10 cellular contexts compared by ENCODE assay signal in genomic region chr3:184317201-184317600, GRCh38. TPM values are rescaled to one million over a fixed set of nuclear protein-coding genes. Genes with fewer than 3 reads are reported as not detected.
DNase-seq lines count a peak whose midpoint lies in the region; ATAC-seq and TF ChIP-seq lines count a peak whose summit lies in the region.
"Had no signal": no experiment of that assay in that cellular context is flagged by ENCODE, and none has a peak within 500 bp of the region (broad histone marks: within the 10 kb centered on the region; RNA-seq: fewer than 3 reads in every experiment).

No MANE protein-coding gene starts in this region.

- CTCF ChIA-PET in activated CD8-positive, alpha-beta T cell treated with anti-CD3 and anti-CD28 coated beads, Interleukin-2, amount 10 ng/mL, durations not matched to agents 7 days and 5 days (lab: Charles Lee): no interaction called here

- no peaks in the 10 kb centered on the region for H3K9me3 Mint-ChIP-seq in activated CD4-positive, alpha-beta T cell treated with anti-CD3 and anti-CD28 coated beads, Interleukin-2, amount 10 ng/mL, durations not matched to agents 24 days and 14 days
- H3K9me3 Mint-ChIP-seq in activated CD8-positive, alpha-beta T cell treated with anti-CD3 and anti-CD28 coated beads, Interleukin-2, amount 10 ng/mL, durations not matched to agents 7 days and 5 days (ENCODE audit: insufficient read depth): no peaks in the 10 kb centered on the region

- no peak for DNase-seq in activated CD4-positive, alpha-beta T cell treated with anti-CD3 and anti-CD28 coated beads, Interleukin-2, amount 10 ng/mL, durations not matched to agents 24 days and 14 days
- no peak for DNase-seq in activated CD4-positive, alpha-beta T cell treated with anti-CD3 and anti-CD28 coated beads, Interleukin-2, amount 50 U/mL, for 4 hours
- no peak for DNase-seq in activated CD8-positive, alpha-beta T cell treated with anti-CD3 and anti-CD28 coated beads, Interleukin-2, amount 10 ng/mL, durations not matched to agents 7 days and 5 days
- no peak for DNase-seq in stomach
- no peak for DNase-seq in AG08396 (ENCODE audit: low spot score)
- DNase-seq: NCI-H524; stimulated activated CD4-positive, alpha-beta T cell treated with anti-CD3 and anti-CD28 coated beads, Interleukin-2, amount 100 ng/mL, for 24 hours had no signal

- H3K4me1 ChIP-seq in gastroesophageal sphincter (peaks cover 3 to 76% (median 51%) of the 10 kb centered on the region in 3 donors), stomach (peaks cover 57 to 75% (median 65%) of the 10 kb centered on the region in 4 donors)

- H3K27ac Mint-ChIP-seq in activated CD4-positive, alpha-beta T cell treated with anti-CD3 and anti-CD28 coated beads, Interleukin-2, amount 10 ng/mL, durations not matched to agents 24 days and 14 days: peak overlapping the region; percentile 66
- peak overlapping the region; percentile 32 for H3K27ac Mint-ChIP-seq in activated CD8-positive, alpha-beta T cell treated with anti-CD3 and anti-CD28 coated beads, Interleukin-2, amount 10 ng/mL, durations not matched to agents 7 days and 5 days

- H3K36me3 Mint-ChIP-seq in activated CD4-positive, alpha-beta T cell treated with anti-CD3 and anti-CD28 coated beads, Interleukin-2, amount 10 ng/mL, durations not matched to agents 24 days and 14 days (ENCODE audit: low read depth): peaks cover 55% of the 10 kb centered on the region
- peaks cover 50% of the 10 kb centered on the region for H3K36me3 Mint-ChIP-seq in activated CD8-positive, alpha-beta T cell treated with anti-CD3 and anti-CD28 coated beads, Interleukin-2, amount 10 ng/mL, durations not matched to agents 7 days and 5 days (ENCODE audit: low read depth)

- H3K27ac ChIP-seq in gastroesophageal sphincter (peak overlapping the region in 3 of 4 donors; percentile 93 to 100 (median 99)), stomach (peak overlapping the region in 4 of 5 donors; percentile 62 to 99 (median 94))

- peaks cover 0 to 41% of the 10 kb centered on the region in 2 donors for H3K36me3 ChIP-seq in gastroesophageal sphincter
- peaks cover 25 to 62% (median 40%) of the 10 kb centered on the region in 4 donors for H3K36me3 ChIP-seq in stomach

- H3K9me3 ChIP-seq in gastroesophageal sphincter (no peaks in the 10 kb centered on the region), stomach (no peaks in the 10 kb centered on the region)

- intact Hi-C loops in activated CD4-positive, alpha-beta T cell treated with anti-CD3 and anti-CD28 coated beads, Interleukin-2, amount 10 ng/mL, durations not matched to agents 24 days and 14 days (cut with micrococcal nuclease): no loop called here
- intact Hi-C loops in stomach (cut with DNase I; ENCODE audit: low total_unique reads): no loop called here

- peak overlapping the region; percentile 89 for H3K4me3 Mint-ChIP-seq in activated CD4-positive, alpha-beta T cell treated with anti-CD3 and anti-CD28 coated beads, Interleukin-2, amount 10 ng/mL, durations not matched to agents 24 days and 14 days
- H3K4me3 Mint-ChIP-seq in activated CD8-positive, alpha-beta T cell treated with anti-CD3 and anti-CD28 coated beads, Interleukin-2, amount 10 ng/mL, durations not matched to agents 7 days and 5 days: no peak overlapping the region

- H3K4me3 ChIP-seq in gastroesophageal sphincter (peak overlapping the region in 1 of 2 donors; percentile 86), stomach (peak overlapping the region; percentile 61 to 79 (median 73))

- H3K4me1 Mint-ChIP-seq in activated CD4-positive, alpha-beta T cell treated with anti-CD3 and anti-CD28 coated beads, Interleukin-2, amount 10 ng/mL, durations not matched to agents 24 days and 14 days: peaks cover 39% of the 10 kb centered on the region
- H3K4me1 Mint-ChIP-seq in activated CD8-positive, alpha-beta T cell treated with anti-CD3 and anti-CD28 coated beads, Interleukin-2, amount 10 ng/mL, durations not matched to agents 7 days and 5 days (ENCODE audit: low read depth): peaks cover 28% of the 10 kb centered on the region

- TF ChIP-seq POLR2A in gastroesophageal sphincter (IDR thresholded peaks at IDR 0.05) (no peak), stomach (IDR thresholded peaks at IDR 0.05) (no peak)

- TF ChIP-seq EP300 in gastroesophageal sphincter (IDR thresholded peaks at IDR 0.05) (no peak), stomach (IDR thresholded peaks at IDR 0.05) (no peak)

- no peak for TF ChIP-seq CTCF in gastroesophageal sphincter (IDR thresholded peaks at IDR 0.05)
- TF ChIP-seq CTCF in stomach (IDR thresholded peaks at IDR 0.05): no peak

- H3K27me3 ChIP-seq in gastroesophageal sphincter: no peaks in the 10 kb centered on the region
- no peaks in the 10 kb centered on the region for H3K27me3 ChIP-seq in stomach

- POLR2A ChIA-PET in activated CD8-positive, alpha-beta T cell treated with anti-CD3 and anti-CD28 coated beads, Interleukin-2, amount 10 ng/mL, durations not matched to agents 7 days and 5 days (lab: Charles Lee): no interaction called here

- no peaks in the 10 kb centered on the region for H3K27me3 Mint-ChIP-seq in activated CD4-positive, alpha-beta T cell treated with anti-CD3 and anti-CD28 coated beads, Interleukin-2, amount 10 ng/mL, durations not matched to agents 24 days and 14 days
- no peaks in the 10 kb centered on the region for H3K27me3 Mint-ChIP-seq in activated CD8-positive, alpha-beta T cell treated with anti-CD3 and anti-CD28 coated beads, Interleukin-2, amount 10 ng/mL, durations not matched to agents 7 days and 5 days (ENCODE audit: low read depth)

- ATAC-seq in activated CD8-positive, alpha-beta T cell treated with anti-CD3 and anti-CD28 coated beads, Interleukin-2, amount 10 ng/mL, durations not matched to agents 7 days and 5 days: no peak
- no peak for ATAC-seq in gastroesophageal sphincter
- no peak for ATAC-seq in GM19324 (IDR thresholded peaks at IDR 0.05; ENCODE audit: low FRiP score, unreplicated experiment)
- no peak for ATAC-seq in HG02981 (IDR thresholded peaks at IDR 0.05; ENCODE audit: unreplicated experiment)

- WGBS in gastroesophageal sphincter (ENCODE audit: low coverage in 1 of 2), 2 donors: 55 to 71% methylated on average over 1 to 5 of the region's 5 CpGs
- 31 to 56% (median 38%) methylated on average over 5 of the region's 5 CpGs for WGBS in stomach, 5 donors

RNA-seq across cellular contexts. Expression of gene EIF4G1, which starts 2.8 kb away (rescaled TPM):
- total RNA-seq in activated CD4-positive, alpha-beta T cell treated with anti-CD3 and anti-CD28 coated beads, Interleukin-2, amount 10 ng/mL, durations not matched to agents 24 days and 14 days: 680 and 700 TPM in 2 replicates
- total RNA-seq in activated CD8-positive, alpha-beta T cell treated with anti-CD3 and anti-CD28 coated beads, Interleukin-2, amount 10 ng/mL, durations not matched to agents 7 days and 5 days: 100 to 1,000 TPM; 339 to 348 TPM
- total RNA-seq in gastroesophageal sphincter (100 to 1,000 TPM; 233 to 431 (median 300) TPM), stomach (100 to 1,000 TPM; 167 to 572 (median 203) TPM)
- 100 to 1,000 TPM in 2 of 3 donors, 10 to 100 TPM in 1; 86.5 to 171 (median 134) TPM for polyA plus RNA-seq in stomach

RNA-seq across cellular contexts. Expression of gene PSMD2, which starts 18.2 kb away (rescaled TPM):
- 280 and 283 TPM in 2 replicates for total RNA-seq in activated CD4-positive, alpha-beta T cell treated with anti-CD3 and anti-CD28 coated beads, Interleukin-2, amount 10 ng/mL, durations not matched to agents 24 days and 14 days
- total RNA-seq in activated CD8-positive, alpha-beta T cell treated with anti-CD3 and anti-CD28 coated beads, Interleukin-2, amount 10 ng/mL, durations not matched to agents 7 days and 5 days: 100 to 1,000 TPM; 207 to 209 TPM
- total RNA-seq in gastroesophageal sphincter (100 to 1,000 TPM; 225 to 365 (median 273) TPM), stomach (100 to 1,000 TPM; 124 to 239 (median 172) TPM)
- 100 to 1,000 TPM in 1 of 3 donors, 10 to 100 TPM in 2; 73.0 to 119 (median 81.7) TPM for polyA plus RNA-seq in stomach

RNA-seq across cellular contexts. Expression of gene FAM131A, which starts 20.2 kb away (rescaled TPM):
- total RNA-seq in activated CD4-positive, alpha-beta T cell treated with anti-CD3 and anti-CD28 coated beads, Interleukin-2, amount 10 ng/mL, durations not matched to agents 24 days and 14 days: 8.6 and 8.7 TPM in 2 replicates
- 1 to 10 TPM; 3.1 to 3.2 TPM for total RNA-seq in activated CD8-positive, alpha-beta T cell treated with anti-CD3 and anti-CD28 coated beads, Interleukin-2, amount 10 ng/mL, durations not matched to agents 7 days and 5 days
- 10 to 100 TPM; 53.9 to 71.4 (median 65.3) TPM for total RNA-seq in gastroesophageal sphincter
- 10 to 100 TPM in 3 of 5 donors, 1 to 10 TPM in 2; 1.8 to 73.2 (median 28.8) TPM for total RNA-seq in stomach
- polyA plus RNA-seq in stomach: 10 to 100 TPM; 10.0 to 13.0 (median 12.5) TPM

RNA-seq across cellular contexts. Expression of gene ECE2, which starts 41.4 kb away (rescaled TPM):
- total RNA-seq in activated CD4-positive, alpha-beta T cell treated with anti-CD3 and anti-CD28 coated beads, Interleukin-2, amount 10 ng/mL, durations not matched to agents 24 days and 14 days: not detected in 2 replicates
- total RNA-seq in activated CD8-positive, alpha-beta T cell treated with anti-CD3 and anti-CD28 coated beads, Interleukin-2, amount 10 ng/mL, durations not matched to agents 7 days and 5 days: not detected
- total RNA-seq in gastroesophageal sphincter (under 1 TPM; 0.12 to 0.67 (median 0.52) TPM), stomach (1 to 10 TPM in 1 of 5 donors, under 1 TPM in 1, not detected in 3; 0.45 to 2.9 TPM)
- polyA plus RNA-seq in stomach: not detected

RNA-seq across cellular contexts. Expression of gene CLCN2, which starts 44.2 kb away (rescaled TPM):
- 8.3 and 8.4 TPM in 2 replicates for total RNA-seq in activated CD4-positive, alpha-beta T cell treated with anti-CD3 and anti-CD28 coated beads, Interleukin-2, amount 10 ng/mL, durations not matched to agents 24 days and 14 days
- 1 to 10 TPM; 4.7 to 4.8 TPM for total RNA-seq in activated CD8-positive, alpha-beta T cell treated with anti-CD3 and anti-CD28 coated beads, Interleukin-2, amount 10 ng/mL, durations not matched to agents 7 days and 5 days
- 1 to 10 TPM; 2.0 to 6.8 (median 2.3) TPM for total RNA-seq in gastroesophageal sphincter
- total RNA-seq in stomach: 10 to 100 TPM in 2 of 5 donors, 1 to 10 TPM in 3; 4.2 to 34.5 (median 5.8) TPM
- 1 to 10 TPM; 2.1 to 5.1 (median 2.5) TPM for polyA plus RNA-seq in stomach
